22 cellular contexts compared by ENCODE assay signal in genomic region chr4:153668647-153669046, GRCh38. TPM values are rescaled to one million over a fixed set of nuclear protein-coding genes. Genes with fewer than 3 reads are reported as not detected.
DNase-seq lines count a peak whose midpoint lies in the region; ATAC-seq and TF ChIP-seq lines count a peak whose summit lies in the region.
"Had no signal": no experiment of that assay in that cellular context is flagged by ENCODE, and none has a peak within 500 bp of the region (broad histone marks: within the 10 kb centered on the region; RNA-seq: fewer than 3 reads in every experiment).

No MANE protein-coding gene starts in this region.

- POLR2A ChIA-PET in activated naive CD8-positive, alpha-beta T cell treated with anti-CD3 and anti-CD28 coated beads, Interleukin-2, amount 10 ng/mL, durations not matched to agents 7 days and 5 days (lab: Charles Lee), result no interaction called here

- no peaks in the 10 kb centered on the region for H3K4me1 Mint-ChIP-seq in activated naive CD8-positive, alpha-beta T cell treated with anti-CD3 and anti-CD28 coated beads, Interleukin-2, amount 10 ng/mL, durations not matched to agents 7 days and 5 days
- H3K4me1 Mint-ChIP-seq in activated naive CD8-positive, alpha-beta T cell treated with anti-CD3 and anti-CD28 coated beads for 36 hours, result peaks cover 6% of the 10 kb centered on the region
- H3K4me1 Mint-ChIP-seq: CD4-positive, CD25-positive, alpha-beta regulatory T cell; CD8-positive, alpha-beta memory T cell had no signal

- H3K9me3 Mint-ChIP-seq in activated naive CD8-positive, alpha-beta T cell treated with anti-CD3 and anti-CD28 coated beads, Interleukin-2, amount 10 ng/mL, durations not matched to agents 7 days and 5 days, result peaks cover 3% of the 10 kb centered on the region
- H3K9me3 Mint-ChIP-seq in activated naive CD8-positive, alpha-beta T cell treated with anti-CD3 and anti-CD28 coated beads for 36 hours, result peaks cover 2% of the 10 kb centered on the region

- H3K27ac ChIP-seq in left lung, result no peak overlapping the region

- no peaks in the 10 kb centered on the region for H3K36me3 ChIP-seq in left lung
- H3K36me3 ChIP-seq: BE2C had no signal

- no peaks in the 10 kb centered on the region for H3K36me3 Mint-ChIP-seq in activated naive CD8-positive, alpha-beta T cell treated with anti-CD3 and anti-CD28 coated beads, Interleukin-2, amount 10 ng/mL, durations not matched to agents 7 days and 5 days
- no peaks in the 10 kb centered on the region for H3K36me3 Mint-ChIP-seq in activated naive CD8-positive, alpha-beta T cell treated with anti-CD3 and anti-CD28 coated beads for 36 hours

- H3K4me1 ChIP-seq in left lung, result no peaks in the 10 kb centered on the region
- H3K4me1 ChIP-seq: BE2C had no signal

- no peaks in the 10 kb centered on the region for H3K27me3 ChIP-seq in left lung
- H3K27me3 ChIP-seq: BE2C had no signal

- no peak overlapping the region for H3K4me3 Mint-ChIP-seq in activated naive CD8-positive, alpha-beta T cell treated with anti-CD3 and anti-CD28 coated beads, Interleukin-2, amount 10 ng/mL, durations not matched to agents 7 days and 5 days
- no peak overlapping the region for H3K4me3 Mint-ChIP-seq in activated naive CD8-positive, alpha-beta T cell treated with anti-CD3 and anti-CD28 coated beads for 36 hours
- H3K4me3 Mint-ChIP-seq: CD4-positive, CD25-positive, alpha-beta regulatory T cell; CD8-positive, alpha-beta memory T cell had no signal

- peaks cover 0 to 6% of the 10 kb centered on the region in 2 donors for H3K9me3 ChIP-seq in left lung
- H3K9me3 ChIP-seq: BE2C had no signal

- TF ChIP-seq CTCF in left lung (IDR thresholded peaks at IDR 0.05), result no peak

- H3K27ac Mint-ChIP-seq in activated naive CD8-positive, alpha-beta T cell treated with anti-CD3 and anti-CD28 coated beads, Interleukin-2, amount 10 ng/mL, durations not matched to agents 7 days and 5 days, result peak overlapping the region; percentile 10
- H3K27ac Mint-ChIP-seq in activated naive CD8-positive, alpha-beta T cell treated with anti-CD3 and anti-CD28 coated beads for 36 hours, result no peak overlapping the region
- H3K27ac Mint-ChIP-seq: CD4-positive, CD25-positive, alpha-beta regulatory T cell; CD8-positive, alpha-beta memory T cell had no signal

- peaks cover 28% of the 10 kb centered on the region for H3K27me3 Mint-ChIP-seq in activated naive CD8-positive, alpha-beta T cell treated with anti-CD3 and anti-CD28 coated beads, Interleukin-2, amount 10 ng/mL, durations not matched to agents 7 days and 5 days
- peaks cover 13% of the 10 kb centered on the region for H3K27me3 Mint-ChIP-seq in activated naive CD8-positive, alpha-beta T cell treated with anti-CD3 and anti-CD28 coated beads for 36 hours

- no peak for DNase-seq in activated naive CD8-positive, alpha-beta T cell treated with anti-CD3 and anti-CD28 coated beads, Interleukin-2, amount 10 ng/mL, durations not matched to agents 7 days and 5 days
- no peak for DNase-seq in activated naive CD8-positive, alpha-beta T cell treated with anti-CD3 and anti-CD28 coated beads for 36 hours
- DNase-seq in NCI-H226, result peak; percentile 16
- peak; percentile 37 for DNase-seq in astrocyte of the hippocampus (ENCODE audit: low read depth, low spot score)
- no peak for DNase-seq in left lung
- no peak for DNase-seq in NCI-H2081 treated with DMSO at 0.1 percent for 48 hours (lab: John Stamatoyannopoulos, UW)
- no peak for DNase-seq in activated CD4-positive, alpha-beta T cell treated with anti-CD3 and anti-CD28 coated beads, Interleukin-2, amount 50 U/mL, for 1 hour
- DNase-seq: BE2C; C1 segment of cervical spinal cord; CD4-positive, CD25-positive, alpha-beta regulatory T cell; CD8-positive, alpha-beta memory T cell; COR-L47; DMS153; DMS79; GDM1; GOT3; H7 had no signal

- H3K4me3 ChIP-seq in left lung, result no peak overlapping the region

- intact Hi-C loops in left lung (cut with DNase I), result no loop called here

- ATAC-seq in activated naive CD8-positive, alpha-beta T cell treated with anti-CD3 and anti-CD28 coated beads, Interleukin-2, amount 10 ng/mL, durations not matched to agents 7 days and 5 days (ENCODE audit: low read depth), result no peak
- ATAC-seq in left lung (peak; percentile 23), HG02840 (IDR thresholded peaks at IDR 0.05; ENCODE audit: low FRiP score, unreplicated experiment) (no peak)
- ATAC-seq: HCT116 had no signal

RNA-seq across cellular contexts. Expression of gene TLR2, which starts 15.4 kb away (rescaled TPM):
- 1 to 10 TPM in 1 of 2 experiments, under 1 TPM in 1; 0.89 to 1.9 TPM for total RNA-seq in activated naive CD8-positive, alpha-beta T cell treated with anti-CD3 and anti-CD28 coated beads, Interleukin-2, amount 10 ng/mL, durations not matched to agents 7 days and 5 days
- total RNA-seq in activated naive CD8-positive, alpha-beta T cell treated with anti-CD3 and anti-CD28 coated beads for 36 hours, result 1 to 10 TPM; 1.1 to 1.2 TPM
- total RNA-seq in left lung, result 100 to 1,000 TPM in 1 of 2 donors, 10 to 100 TPM in 1; 77.7 to 170 TPM
- total RNA-seq: A172, Daoy, HT-29 had no signal

Comparison
In these comparisons a context has a peak if more than half of its experiments do, and no peak if none do; other contexts are left out.
1. DNase-seq: peak in NCI-H226 (single experiment) and astrocyte of the hippocampus (single experiment); none in activated naive CD8-positive, alpha-beta T cell treated with anti-CD3 and anti-CD28 coated beads, Interleukin-2, amount 10 ng/mL, durations not matched to agents 7 days and 5 days (single experiment), activated naive CD8-positive, alpha-beta T cell treated with anti-CD3 and anti-CD28 coated beads for 36 hours (single experiment), left lung (0 of 2), NCI-H2081 treated with DMSO at 0.1 percent for 48 hours (single experiment) and activated CD4-positive, alpha-beta T cell treated with anti-CD3 and anti-CD28 coated beads, Interleukin-2, amount 50 U/mL, for 1 hour (single experiment).
2. RNA of gene TLR2, which starts 15.4 kb away (total RNA-seq): 77.7 to 170 TPM in left lung; 0.89 to 1.9 TPM in activated naive CD8-positive, alpha-beta T cell treated with anti-CD3 and anti-CD28 coated beads, Interleukin-2, amount 10 ng/mL, durations not matched to agents 7 days and 5 days and 1.1 to 1.2 TPM in activated naive CD8-positive, alpha-beta T cell treated with anti-CD3 and anti-CD28 coated beads for 36 hours; every median in the first group is over 10 times any median in the second.